In the genomic region with DNA sequence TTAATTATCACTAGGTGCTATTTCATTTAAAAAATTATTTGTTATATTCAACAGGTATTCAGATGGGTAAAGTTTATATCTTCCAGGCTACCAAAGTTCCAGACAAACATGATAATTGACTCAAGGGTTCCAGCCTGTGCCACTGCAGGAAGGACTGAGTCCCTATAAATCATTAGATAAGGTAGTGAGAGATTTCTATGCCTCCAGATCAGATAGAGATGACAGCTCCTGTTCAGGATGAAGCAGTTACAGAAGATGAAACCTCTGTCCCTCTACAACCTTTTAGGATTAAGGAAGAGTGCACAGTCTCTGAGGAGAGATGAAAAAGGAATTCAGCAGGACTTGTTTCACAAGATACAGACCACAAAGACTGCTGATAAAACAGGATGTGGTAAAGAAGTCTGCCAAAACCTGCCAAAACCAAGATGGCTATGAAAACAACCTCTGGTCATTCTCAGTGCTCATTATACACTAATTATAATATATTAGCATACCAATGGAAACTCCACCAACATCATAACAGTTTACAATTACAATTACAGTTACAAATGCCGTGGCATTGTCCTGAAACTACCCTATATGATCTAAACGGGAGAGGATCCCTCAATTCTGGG, we compare ENCODE assay signal across 8 cellular contexts.
DNase-seq lines count a peak whose midpoint lies in the region; ATAC-seq, FAIRE-seq and TF ChIP-seq lines count a peak whose summit lies in the region.
"Had no signal": no experiment of that assay in that cellular context is flagged by ENCODE, and none has a peak within 500 bp of the region (broad histone marks: within the 10 kb centered on the region; RNA-seq: fewer than 3 reads in every experiment).

No MANE protein-coding gene starts in this region.

- no peak for TF ChIP-seq EP300 in gastroesophageal sphincter (IDR thresholded peaks at IDR 0.05)

- peaks cover 7% of the 10 kb centered on the region for H3K27me3 Mint-ChIP-seq in activated CD4-positive, alpha-beta memory T cell treated with anti-CD3 and anti-CD28 coated beads, Interleukin-2, amount 10 ng/mL, durations not matched to agents 7 days and 5 days
- H3K27me3 Mint-ChIP-seq in natural killer cell (ENCODE audit: low read depth in 2 of 2), result peaks cover 0 to 2% of the 10 kb centered on the region in 2 donors

- CTCF ChIA-PET in activated CD4-positive, alpha-beta memory T cell treated with anti-CD3 and anti-CD28 coated beads, Interleukin-2, amount 10 ng/mL, durations not matched to agents 7 days and 5 days (lab: Charles Lee), result interaction anchor here (1.1 to 3.2 kb wide), 2 partner anchors 11 to 635 kb away, joined by 4 to 20 read pairs; no protein-coding TSS in a partner anchor

- H3K4me3 Mint-ChIP-seq in activated CD4-positive, alpha-beta memory T cell treated with anti-CD3 and anti-CD28 coated beads, Interleukin-2, amount 10 ng/mL, durations not matched to agents 7 days and 5 days, result peak overlapping the region; percentile 29
- H3K4me3 Mint-ChIP-seq in natural killer cell, result peak overlapping the region; percentile 88
- H3K4me3 Mint-ChIP-seq: neural crest cell had no signal

- H3K4me1 ChIP-seq in gastroesophageal sphincter, result no peaks in the 10 kb centered on the region

- 55 to 75% methylated on average over 2 of the region's 2 CpGs for WGBS in gastroesophageal sphincter (ENCODE audit: low coverage in 1 of 2), 2 donors

- H3K27ac Mint-ChIP-seq in activated CD4-positive, alpha-beta memory T cell treated with anti-CD3 and anti-CD28 coated beads, Interleukin-2, amount 10 ng/mL, durations not matched to agents 7 days and 5 days, result peak overlapping the region; percentile 39
- H3K27ac Mint-ChIP-seq in natural killer cell, result peak overlapping the region; percentile 75 to 94

- no peak for TF ChIP-seq POLR2A in gastroesophageal sphincter (IDR thresholded peaks at IDR 0.05)

- peaks cover 5% of the 10 kb centered on the region for H3K9me3 Mint-ChIP-seq in activated CD4-positive, alpha-beta memory T cell treated with anti-CD3 and anti-CD28 coated beads, Interleukin-2, amount 10 ng/mL, durations not matched to agents 7 days and 5 days
- peaks cover 2 to 3% of the 10 kb centered on the region in 2 donors for H3K9me3 Mint-ChIP-seq in natural killer cell

- H3K27ac ChIP-seq in gastroesophageal sphincter, result no peak overlapping the region

- no peak overlapping the region for H3K4me3 ChIP-seq in gastroesophageal sphincter

- ATAC-seq in HG03432 (IDR thresholded peaks at IDR 0.05; ENCODE audit: unreplicated experiment) (peak; percentile 90), natural killer cell (peak; percentile 84 to 93 (median 86)), gastroesophageal sphincter (no peak)

- H3K36me3 ChIP-seq in gastroesophageal sphincter, result no peaks in the 10 kb centered on the region

- DNase-seq in GM19239 (ENCODE audit: insufficient read length, low spot score), result no peak
- peak; percentile 23 for DNase-seq in activated CD4-positive, alpha-beta memory T cell treated with anti-CD3 and anti-CD28 coated beads, Interleukin-2, amount 10 ng/mL, durations not matched to agents 7 days and 5 days
- no peak for DNase-seq in natural killer cell
- DNase-seq in effector CD4-positive, alpha-beta T cell, result no peak
- no peak for DNase-seq in mesenteric fat pad (ENCODE audit: low spot score)

- FAIRE-seq in GM19239 (lab: Jason Lieb, UNC), result peak; percentile 40

- peaks cover 33% of the 10 kb centered on the region for H3K4me1 Mint-ChIP-seq in activated CD4-positive, alpha-beta memory T cell treated with anti-CD3 and anti-CD28 coated beads, Interleukin-2, amount 10 ng/mL, durations not matched to agents 7 days and 5 days
- peaks cover 20 to 38% of the 10 kb centered on the region in 2 donors for H3K4me1 Mint-ChIP-seq in natural killer cell
- H3K4me1 Mint-ChIP-seq: neural crest cell had no signal

- intact Hi-C loops in natural killer cell (cut with micrococcal nuclease), result no loop called here

- POLR2A ChIA-PET in activated CD4-positive, alpha-beta memory T cell treated with anti-CD3 and anti-CD28 coated beads, Interleukin-2, amount 10 ng/mL, durations not matched to agents 7 days and 5 days (lab: Charles Lee), result interaction anchor here (1.5 kb wide), 1 partner anchor 10 kb away, joined by 5 read pairs; no protein-coding TSS in a partner anchor

- H3K27me3 ChIP-seq in gastroesophageal sphincter, result no peaks in the 10 kb centered on the region

- H3K36me3 Mint-ChIP-seq in activated CD4-positive, alpha-beta memory T cell treated with anti-CD3 and anti-CD28 coated beads, Interleukin-2, amount 10 ng/mL, durations not matched to agents 7 days and 5 days (ENCODE audit: low read depth), result no peaks in the 10 kb centered on the region
- H3K36me3 Mint-ChIP-seq in natural killer cell, result no peaks in the 10 kb centered on the region

- no peaks in the 10 kb centered on the region for H3K9me3 ChIP-seq in gastroesophageal sphincter

- TF ChIP-seq CTCF in natural killer cell (IDR thresholded peaks at IDR 0.05) (no peak), gastroesophageal sphincter (IDR thresholded peaks at IDR 0.05) (no peak)
